Comparison of ENCODE assay signal across 8 cellular contexts in genomic region chr17:82419471-82419995, GRCh38. TPM values are rescaled to one million over a fixed set of nuclear protein-coding genes. Genes with fewer than 3 reads are reported as not detected.
DNase-seq lines count a peak whose midpoint lies in the region; ATAC-seq and TF ChIP-seq lines count a peak whose summit lies in the region.

No MANE protein-coding gene starts in this region.

- peak overlapping the region in 4 of 5 experiments; percentile 82 to 93 (median 87) for H3K27ac Mint-ChIP-seq in brain
- H3K27ac Mint-ChIP-seq in naive B cell: peak overlapping the region in 4 of 6 donors; percentile 58 to 90 (median 76)

- H3K79me2 ChIP-seq in Karpas-422 (ENCODE audit: low read length): 0 out of 2 replicates have a peak, but pooled peaks cover 6% of the 10 kb centered on the region

- H3K4me1 Mint-ChIP-seq in brain: peaks cover 28% of the 10 kb centered on the region
- H3K4me1 Mint-ChIP-seq in naive B cell: peaks cover 25 to 55% (median 30%) of the 10 kb centered on the region in 3 donors

- ATAC-seq in naive B cell (ENCODE audit: low read depth in 2 of 2): no peak
- no peak for ATAC-seq in body of pancreas
- ATAC-seq in GM21367 (IDR thresholded peaks at IDR 0.05; ENCODE audit: unreplicated experiment): no peak
- ATAC-seq in GM18868 (IDR thresholded peaks at IDR 0.05; ENCODE audit: unreplicated experiment): no peak

- peaks cover 3% of the 10 kb centered on the region for H3K27me3 Mint-ChIP-seq in brain
- H3K27me3 Mint-ChIP-seq in naive B cell: no peaks in the 10 kb centered on the region

- peak overlapping the region; percentile 81 to 97 (median 92) for H3K4me2 ChIP-seq in BLaER1 treated with 17β-estradiol and CSF1 and Interleukin-3, amounts not matched to agents 10 nM and 100 nM
- peak overlapping the region; percentile 93 for H3K4me2 ChIP-seq in Karpas-422 (ENCODE audit: low read depth, low read length, poor library complexity, severe bottlenecking)

- DNase-seq in Karpas-422 (peak; percentile 44), naive B cell (no peak), body of pancreas (no peak), NCI-H2171 treated with DMSO at 0.1 percent for 48 hours (lab: John Stamatoyannopoulos, UW) (no peak)

- intact Hi-C loops in body of pancreas (cut with DNase I): no loop called here

- no peaks in the 10 kb centered on the region for H3K27me3 ChIP-seq in BLaER1 treated with 17β-estradiol and CSF1 and Interleukin-3, amounts not matched to agents 10 nM and 100 nM
- H3K27me3 ChIP-seq in Karpas-422 (ENCODE audit: low read length) (no peaks in the 10 kb centered on the region), body of pancreas (no peaks in the 10 kb centered on the region)

- peaks cover 13 to 30% (median 20%) of the 10 kb centered on the region in 5 experiments for H3K9me3 Mint-ChIP-seq in brain
- H3K9me3 Mint-ChIP-seq in naive B cell: peaks cover 0 to 3% (median 0%) of the 10 kb centered on the region in 7 donors

- H3K9me2 ChIP-seq in Karpas-422 (replicated peaks; ENCODE audit: insufficient read depth, low read length): no peaks in the 10 kb centered on the region

- H3K9me3 ChIP-seq in BLaER1 treated with 17β-estradiol and CSF1 and Interleukin-3, amounts not matched to agents 10 nM and 100 nM (replicated peaks in 1 of 11): peaks cover 0 to 7% (median 6%) of the 10 kb centered on the region in 11 experiments; a peak in 6 of 22 replicates
- no peaks in the 10 kb centered on the region for H3K9me3 ChIP-seq in Karpas-422 (ENCODE audit: low read length)
- no peaks in the 10 kb centered on the region for H3K9me3 ChIP-seq in body of pancreas

- TF ChIP-seq CTCF in brain (conservative IDR thresholded peaks at IDR 0.05): no peak
- no peak for TF ChIP-seq CTCF in body of pancreas (IDR thresholded peaks at IDR 0.05)

- peaks cover 47% of the 10 kb centered on the region for H3K36me3 Mint-ChIP-seq in brain
- peaks cover 10 to 24% of the 10 kb centered on the region in 2 donors for H3K36me3 Mint-ChIP-seq in naive B cell

- 0 out of 2 replicates have a peak overlapping the region, but pooled peaks have one; percentile 21 for H2AFZ ChIP-seq in Karpas-422 (ENCODE audit: low read length)

- H3K4me3 ChIP-seq in BLaER1 treated with 17β-estradiol and CSF1 and Interleukin-3, amounts not matched to agents 10 nM and 100 nM: peak overlapping the region; percentile 73 to 96 (median 90)
- H3K4me3 ChIP-seq in Karpas-422 (ENCODE audit: low read length) (peak overlapping the region; percentile 99), body of pancreas (no peak overlapping the region)

- H3K4me1 ChIP-seq in BLaER1 treated with 17β-estradiol and CSF1 and Interleukin-3, amounts not matched to agents 10 nM and 100 nM: peaks cover 15 to 40% (median 28%) of the 10 kb centered on the region in 10 experiments
- H3K4me1 ChIP-seq in Karpas-422 (ENCODE audit: low read length): peaks cover 17% of the 10 kb centered on the region
- H3K4me1 ChIP-seq in body of pancreas: peaks cover 24% of the 10 kb centered on the region

- no peak for TF ChIP-seq POLR2A in body of pancreas (IDR thresholded peaks at IDR 0.05)

- 75 to 85% methylated on average over 3 of the region's 3 CpGs for WGBS in body of pancreas, 2 donors

- H3K9ac ChIP-seq in BLaER1 treated with 17β-estradiol and CSF1 and Interleukin-3, amounts not matched to agents 10 nM and 100 nM: peak overlapping the region; percentile 77 to 94 (median 88)
- H3K9ac ChIP-seq in Karpas-422 (ENCODE audit: low read length): peak overlapping the region; percentile 90

- H3K4me3 Mint-ChIP-seq in brain (peak overlapping the region; percentile 85 to 89 (median 87)), naive B cell (peak overlapping the region; percentile 72 to 93 (median 86))

- H3K36me3 ChIP-seq in BLaER1 treated with 17β-estradiol and CSF1 and Interleukin-3, amounts not matched to agents 10 nM and 100 nM: peaks cover 9 to 42% (median 32%) of the 10 kb centered on the region in 11 experiments; a peak in 21 of 22 replicates
- H3K36me3 ChIP-seq in Karpas-422 (ENCODE audit: insufficient read depth, low read length): no peaks in the 10 kb centered on the region
- H3K36me3 ChIP-seq in body of pancreas (replicated peaks in 1 of 2; ENCODE audit: insufficient read depth in 1 of 2, low read depth in 2 of 2): no peaks in the 10 kb centered on the region

- peaks cover 19 to 44% (median 35%) of the 10 kb centered on the region in 11 experiments for H4K20me1 ChIP-seq in BLaER1 treated with 17β-estradiol and CSF1 and Interleukin-3, amounts not matched to agents 10 nM and 100 nM
- H4K20me1 ChIP-seq in Karpas-422 (ENCODE audit: insufficient read depth, low read depth, low read length): peaks cover 18% of the 10 kb centered on the region; the same call in 1 of the 2 replicates

- peak overlapping the region; percentile 4 to 94 (median 87); a peak in 20 of 22 replicates for H3K27ac ChIP-seq in BLaER1 treated with 17β-estradiol and CSF1 and Interleukin-3, amounts not matched to agents 10 nM and 100 nM
- H3K27ac ChIP-seq in Karpas-422 (ENCODE audit: low read length): peak overlapping the region; percentile 50
- H3K27ac ChIP-seq in body of pancreas: no peak overlapping the region

RNA-seq across cellular contexts. Expression of gene OGFOD3, which starts 1.1 kb away (rescaled TPM):
- 14.8 and 17.9 TPM in 2 replicates for total RNA-seq in Karpas-422 (2014; rRNA removed; shearing (Covaris generic); ENCODE audit: low replicate concordance)
- polyA plus RNA-seq in brain (ENCODE audit: insufficient read depth, low read depth, low replicate concordance) (18.7 TPM), naive B cell (ENCODE audit: low read depth in 6 of 6) (10 to 100 TPM; 22.8 to 31.6 (median 26.1) TPM)
- 10 to 100 TPM; 16.8 to 40.0 TPM for total RNA-seq in body of pancreas

RNA-seq across cellular contexts. Expression of gene HEXD, which starts 1.4 kb away (rescaled TPM):
- 21.7 and 55.7 TPM in 2 replicates for total RNA-seq in Karpas-422 (2014; rRNA removed; shearing (Covaris generic); ENCODE audit: low replicate concordance)
- 28.8 TPM for polyA plus RNA-seq in brain (ENCODE audit: insufficient read depth, low read depth, low replicate concordance)
- polyA plus RNA-seq in naive B cell (ENCODE audit: low read depth in 6 of 6): 10 to 100 TPM; 10.8 to 30.5 (median 18.2) TPM
- 100 to 1,000 TPM in 1 of 2 donors, 10 to 100 TPM in 1; 54.7 to 188 TPM for total RNA-seq in body of pancreas

RNA-seq across cellular contexts. Expression of gene CYBC1, which starts 31.0 kb away (rescaled TPM):
- 92.4 and 147 TPM in 2 replicates for total RNA-seq in Karpas-422 (2014; rRNA removed; shearing (Covaris generic); ENCODE audit: low replicate concordance)
- 116 TPM for polyA plus RNA-seq in brain (ENCODE audit: insufficient read depth, low read depth, low replicate concordance)
- 100 to 1,000 TPM; 274 to 340 (median 303) TPM for polyA plus RNA-seq in naive B cell (ENCODE audit: low read depth in 6 of 6)
- 10 to 100 TPM; 53.1 to 68.2 TPM for total RNA-seq in body of pancreas

RNA-seq across cellular contexts. Expression of gene NARF, which starts 39.0 kb away (rescaled TPM):
- total RNA-seq in Karpas-422 (2014; rRNA removed; shearing (Covaris generic); ENCODE audit: low replicate concordance): 43.3 and 53.5 TPM in 2 replicates
- polyA plus RNA-seq in brain (ENCODE audit: insufficient read depth, low read depth, low replicate concordance) (79.8 TPM), naive B cell (ENCODE audit: low read depth in 6 of 6) (100 to 1,000 TPM in 3 of 6 donors, 10 to 100 TPM in 3; 72.3 to 137 (median 95.0) TPM)
- 10 to 100 TPM; 14.5 to 85.4 TPM for total RNA-seq in body of pancreas

RNA-seq across cellular contexts. Expression of gene UTS2R, which starts 48.0 kb away (rescaled TPM):
- not detected in 2 replicates for total RNA-seq in Karpas-422 (2014; rRNA removed; shearing (Covaris generic); ENCODE audit: low replicate concordance)
- polyA plus RNA-seq in brain (ENCODE audit: insufficient read depth, low read depth, low replicate concordance) (not detected), naive B cell (ENCODE audit: low read depth in 6 of 6) (not detected)
- not detected for total RNA-seq in body of pancreas

Comparison
In these comparisons a context has a peak if more than half of its experiments do, and no peak if none do; other contexts are left out.
1. H3K27ac ChIP-seq: peak in BLaER1 treated with 17β-estradiol and CSF1 and Interleukin-3, amounts not matched to agents 10 nM and 100 nM (11 of 11) and Karpas-422 (single experiment); none in body of pancreas (0 of 4).
2. H3K4me3 ChIP-seq: peak in BLaER1 treated with 17β-estradiol and CSF1 and Interleukin-3, amounts not matched to agents 10 nM and 100 nM (10 of 10) and Karpas-422 (single experiment); none in body of pancreas (0 of 2).